In the genomic region with DNA sequence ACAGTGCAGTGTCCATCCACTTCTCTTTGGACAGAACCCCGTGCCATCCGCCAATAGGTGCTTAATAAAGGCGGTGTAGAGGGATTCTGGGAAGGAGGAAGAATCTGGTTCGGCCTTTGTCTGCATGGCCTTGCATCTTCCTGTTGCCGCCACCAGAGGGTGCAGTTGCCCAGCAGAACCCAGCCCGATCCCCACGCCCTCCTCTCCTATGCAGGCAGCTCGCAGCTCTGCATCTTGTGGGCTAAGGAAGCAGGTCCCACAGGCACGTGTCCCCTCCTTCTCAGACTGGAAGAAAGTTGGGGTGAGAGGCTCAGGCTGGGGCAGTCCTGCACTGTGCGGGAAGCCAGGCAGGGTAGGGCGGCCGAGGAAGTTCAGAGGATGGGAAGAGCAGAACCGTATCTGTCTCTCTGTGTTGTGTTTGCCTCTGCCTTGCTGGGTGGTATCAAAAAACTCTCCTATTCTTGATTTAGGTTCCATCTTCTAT, we compare ENCODE assay signal across 8 cellular contexts. TPM values are rescaled to one million over a fixed set of nuclear protein-coding genes. Genes with fewer than 3 reads are reported as not detected.
DNase-seq lines count a peak whose midpoint lies in the region; ATAC-seq and TF ChIP-seq lines count a peak whose summit lies in the region.

No MANE protein-coding gene starts in this region.

- no peaks in the 10 kb centered on the region for H3K27me3 ChIP-seq in CD8-positive, alpha-beta memory T cell (ENCODE audit: insufficient read depth, low read length, poor library complexity, severe bottlenecking)
- H3K27me3 ChIP-seq in prostate gland (replicated peaks; ENCODE audit: insufficient read depth) (no peaks in the 10 kb centered on the region), vagina (no peaks in the 10 kb centered on the region)

- CTCF ChIA-PET in CD8-positive, alpha-beta memory T cell (lab: Charles Lee) = interaction anchor here (0.6 to 4.7 kb wide), 12 partner anchors 9 to 409 kb away, joined by 3 to 29 read pairs (median 4); no protein-coding TSS in a partner anchor
- CTCF ChIA-PET in activated naive CD4-positive, alpha-beta T cell treated with anti-CD3 and anti-CD28 coated beads, Interleukin-2, amount 10 ng/mL, durations not matched to agents 7 days and 5 days (lab: Charles Lee) = interaction anchor here (0.6 to 8.0 kb wide), 20 partner anchors 9 to 253 kb away, joined by 3 to 145 read pairs (median 4); no protein-coding TSS in a partner anchor

- intact Hi-C loops in Right ventricle myocardium superior (cut with DNase I) (loop anchor here (2.0 kb wide), 2 partner anchors 143 to 233 kb away; no protein-coding TSS in a partner anchor), prostate gland (cut with DNase I) (loop anchor here (1.0 to 5.0 kb wide), 2 partner anchors 145 to 233 kb away; no protein-coding TSS in a partner anchor), vagina (cut with DNase I) (loop anchor here (1.0 kb wide), 1 partner anchor 145 kb away; no protein-coding TSS in a partner anchor)

- 12% methylated on average over 13 of the region's 13 CpGs for WGBS in prostate gland

- no peaks in the 10 kb centered on the region for H3K9me3 Mint-ChIP-seq in CD8-positive, alpha-beta memory T cell
- no peaks in the 10 kb centered on the region for H3K9me3 Mint-ChIP-seq in activated naive CD4-positive, alpha-beta T cell treated with anti-CD3 and anti-CD28 coated beads, Interleukin-2, amount 10 ng/mL, durations not matched to agents 7 days and 5 days

- H3K36me3 Mint-ChIP-seq in CD8-positive, alpha-beta memory T cell = peaks cover 0 to 1% (median 0%) of the 10 kb centered on the region in 3 donors
- H3K36me3 Mint-ChIP-seq in activated naive CD4-positive, alpha-beta T cell treated with anti-CD3 and anti-CD28 coated beads, Interleukin-2, amount 10 ng/mL, durations not matched to agents 7 days and 5 days = no peaks in the 10 kb centered on the region

- TF ChIP-seq POLR2A in prostate gland (IDR thresholded peaks at IDR 0.05) = no peak
- TF ChIP-seq POLR2A in vagina (IDR thresholded peaks at IDR 0.05) = no peak

- H3K27ac ChIP-seq in CD8-positive, alpha-beta memory T cell (ENCODE audit: low read depth, low read length) = no peak overlapping the region
- no peak overlapping the region for H3K27ac ChIP-seq in prostate gland
- peak overlapping the region; percentile 6 for H3K27ac ChIP-seq in vagina

- peak; percentile 55 for ATAC-seq in GM21423 (IDR thresholded peaks at IDR 0.05; ENCODE audit: unreplicated experiment)
- ATAC-seq in SK-N-SH treated with all-trans-retinoic acid at 6 μM for 48 hours = peak; percentile 68
- peak; percentile 93 for ATAC-seq in Right ventricle myocardium superior (ENCODE audit: poor library complexity)

- H3K4me3 Mint-ChIP-seq in CD8-positive, alpha-beta memory T cell = no peak overlapping the region
- no peak overlapping the region for H3K4me3 Mint-ChIP-seq in activated naive CD4-positive, alpha-beta T cell treated with anti-CD3 and anti-CD28 coated beads, Interleukin-2, amount 10 ng/mL, durations not matched to agents 7 days and 5 days

- H3K9me3 ChIP-seq in CD8-positive, alpha-beta memory T cell (ENCODE audit: low read length) = no peaks in the 10 kb centered on the region
- no peaks in the 10 kb centered on the region for H3K9me3 ChIP-seq in prostate gland
- no peaks in the 10 kb centered on the region for H3K9me3 ChIP-seq in vagina

- H3K4me1 ChIP-seq in CD8-positive, alpha-beta memory T cell (ENCODE audit: insufficient read depth, low read length) = no peaks in the 10 kb centered on the region
- H3K4me1 ChIP-seq in prostate gland (replicated peaks) (no peaks in the 10 kb centered on the region), vagina (peaks cover 54% of the 10 kb centered on the region)

- no peaks in the 10 kb centered on the region for H3K36me3 ChIP-seq in CD8-positive, alpha-beta memory T cell (ENCODE audit: insufficient read depth, low read length)
- H3K36me3 ChIP-seq in prostate gland = no peaks in the 10 kb centered on the region
- H3K36me3 ChIP-seq in vagina = no peaks in the 10 kb centered on the region

- no peak overlapping the region for H3K4me3 ChIP-seq in CD8-positive, alpha-beta memory T cell (ENCODE audit: low read length)
- H3K4me3 ChIP-seq in prostate gland = no peak overlapping the region
- no peak overlapping the region for H3K4me3 ChIP-seq in vagina

- peaks cover 3 to 4% of the 10 kb centered on the region in 2 donors for H3K27me3 Mint-ChIP-seq in CD8-positive, alpha-beta memory T cell
- H3K27me3 Mint-ChIP-seq in activated naive CD4-positive, alpha-beta T cell treated with anti-CD3 and anti-CD28 coated beads, Interleukin-2, amount 10 ng/mL, durations not matched to agents 7 days and 5 days = peaks cover 20% of the 10 kb centered on the region

- H3K27ac Mint-ChIP-seq in CD8-positive, alpha-beta memory T cell = peak overlapping the region in 1 of 8 donors; percentile 47
- H3K27ac Mint-ChIP-seq in activated naive CD4-positive, alpha-beta T cell treated with anti-CD3 and anti-CD28 coated beads, Interleukin-2, amount 10 ng/mL, durations not matched to agents 7 days and 5 days = no peak overlapping the region

- peak; percentile 27 to 70 (median 40) for DNase-seq in CD8-positive, alpha-beta memory T cell
- DNase-seq in MV-4-11 (lab: John Stamatoyannopoulos, UW) (peak; percentile 62), Right ventricle myocardium superior (peak; percentile 89), prostate gland (ENCODE audit: low spot score) (peak; percentile 73), vagina (ENCODE audit: extremely low spot score in 2 of 2) (no peak)
- peak; percentile 79 for DNase-seq in activated naive CD4-positive, alpha-beta T cell treated with anti-CD3 and anti-CD28 coated beads, Interleukin-2, amount 10 ng/mL, durations not matched to agents 7 days and 5 days

- peaks cover 2 to 10% (median 6%) of the 10 kb centered on the region in 3 donors for H3K4me1 Mint-ChIP-seq in CD8-positive, alpha-beta memory T cell
- H3K4me1 Mint-ChIP-seq in activated naive CD4-positive, alpha-beta T cell treated with anti-CD3 and anti-CD28 coated beads, Interleukin-2, amount 10 ng/mL, durations not matched to agents 7 days and 5 days = peaks cover 6% of the 10 kb centered on the region

- TF ChIP-seq CTCF in prostate gland (IDR thresholded peaks at IDR 0.05) (peak; percentile 86 to 98 (median 96)), vagina (IDR thresholded peaks at IDR 0.05) (peak; percentile 97 to 98 (median 98))

- POLR2A ChIA-PET in CD8-positive, alpha-beta memory T cell (lab: Charles Lee) = no interaction called here

TF ChIP-seq in SK-N-SH treated with all-trans-retinoic acid at 6 μM for 48 hours, 23 proteins besides CTCF, POLR2A, EP300 and RAD21:
- TF ChIP-seq, protein P1, sequence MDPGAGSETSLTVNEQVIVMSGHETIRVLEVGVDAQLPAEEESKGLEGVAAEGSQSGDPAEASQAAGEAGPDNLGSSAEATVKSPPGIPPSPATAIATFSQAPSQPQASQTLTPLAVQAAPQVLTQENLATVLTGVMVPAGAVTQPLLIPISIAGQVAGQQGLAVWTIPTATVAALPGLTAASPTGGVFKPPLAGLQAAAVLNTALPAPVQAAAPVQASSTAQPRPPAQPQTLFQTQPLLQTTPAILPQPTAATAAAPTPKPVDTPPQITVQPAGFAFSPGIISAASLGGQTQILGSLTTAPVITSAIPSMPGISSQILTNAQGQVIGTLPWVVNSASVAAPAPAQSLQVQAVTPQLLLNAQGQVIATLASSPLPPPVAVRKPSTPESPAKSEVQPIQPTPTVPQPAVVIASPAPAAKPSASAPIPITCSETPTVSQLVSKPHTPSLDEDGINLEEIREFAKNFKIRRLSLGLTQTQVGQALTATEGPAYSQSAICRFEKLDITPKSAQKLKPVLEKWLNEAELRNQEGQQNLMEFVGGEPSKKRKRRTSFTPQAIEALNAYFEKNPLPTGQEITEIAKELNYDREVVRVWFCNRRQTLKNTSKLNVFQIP (CRISPR knock-in tag; IDR thresholded peaks at IDR 0.05; ENCODE audit: borderline replicate concordance, low read depth) = no peak
- TF ChIP-seq RARB (CRISPR knock-in tag; IDR thresholded peaks at IDR 0.05) = 0 out of 2 replicates have a peak, but pooled peaks have one; percentile 43

RNA-seq across cellular contexts. Expression of gene NAV1, which starts 20.8 kb away (rescaled TPM):
- under 1 TPM; 0.77 to 0.95 TPM for total RNA-seq in CD8-positive, alpha-beta memory T cell
- 1.8 TPM for polyA plus RNA-seq in CD8-positive, alpha-beta memory T cell
- total RNA-seq in Right ventricle myocardium superior (66.6 TPM), prostate gland (10 to 100 TPM; 13.1 to 29.1 TPM), vagina (45.9 TPM)

RNA-seq across cellular contexts. Expression of gene CSRP1, which starts 52.8 kb away (rescaled TPM):
- total RNA-seq in CD8-positive, alpha-beta memory T cell = 10 to 100 TPM; 66.9 to 67.6 TPM
- 65.0 TPM for polyA plus RNA-seq in CD8-positive, alpha-beta memory T cell
- total RNA-seq in Right ventricle myocardium superior (53.1 TPM), prostate gland (1,000 to 10,000 TPM; 1,117 to 1,634 TPM), vagina (729 TPM)

Comparison
In these comparisons a context has a peak if more than half of its experiments do, and no peak if none do; other contexts are left out.
1. DNase-seq: peak in CD8-positive, alpha-beta memory T cell (5 of 5), MV-4-11 (single experiment), activated naive CD4-positive, alpha-beta T cell treated with anti-CD3 and anti-CD28 coated beads, Interleukin-2, amount 10 ng/mL, durations not matched to agents 7 days and 5 days (single experiment), Right ventricle myocardium superior (single experiment) and prostate gland (single experiment); none in vagina (0 of 2).
2. RNA of gene NAV1, which starts 20.8 kb away (total RNA-seq): 66.6 TPM in Right ventricle myocardium superior (single experiment), 45.9 TPM in vagina (single experiment) and 13.1 to 29.1 TPM in prostate gland; 0.77 to 0.95 TPM in CD8-positive, alpha-beta memory T cell; every median in the first group is over 4 times any median in the second.
3. RNA of gene CSRP1, which starts 52.8 kb away (total RNA-seq): 1,117 to 1,634 TPM in prostate gland and 729 TPM in vagina (single experiment); 66.9 to 67.6 TPM in CD8-positive, alpha-beta memory T cell and 53.1 TPM in Right ventricle myocardium superior (single experiment); every median in the first group is over 10 times any median in the second.
4. Peak in every context shown above with its lines, with median percentiles within 50 percentile points of each other: ATAC-seq.